In genomic region chr9:33159058-33159759, GRCh38 we compare ENCODE assay signal across 1 cellular context.
TF ChIP-seq lines count a peak whose summit lies in the region.

No MANE protein-coding gene starts in this region.

TF ChIP-seq in K562, 482 proteins besides CTCF, POLR2A, EP300 and RAD21 (continued from another document and continues in another):
- TF ChIP-seq E2F8 (IDR thresholded peaks at IDR 0.05; ENCODE audit: low read depth, partially characterized antibody) (no peak), UBTF (IDR thresholded peaks at IDR 0.05; ENCODE audit: borderline replicate concordance in 1 of 2, low read depth in 2 of 2, low read length in 2 of 2) (no peak), NR2C1 (IDR thresholded peaks at IDR 0.05) (peak; percentile 86), NR2C1 (tag; IDR thresholded peaks at IDR 0.05) (peak; percentile 86; the same call in 1 of the 2 replicates), NFE2 (IDR thresholded peaks at IDR 0.05; ENCODE audit: low read depth) (no peak), RBM25 (IDR thresholded peaks at IDR 0.05; ENCODE audit: low read depth, low read length, severe bottlenecking) (no peak), CBX2 (IDR thresholded peaks at IDR 0.05; ENCODE audit: insufficient read depth, low read length, poor library complexity, severe bottlenecking) (no peak), CHCHD3 (CRISPR knock-in tag; IDR thresholded peaks at IDR 0.05) (no peak), KAT2B (IDR thresholded peaks at IDR 0.05; ENCODE audit: low read depth, low read length) (no peak), NCOA6 (IDR thresholded peaks at IDR 0.05) (no peak), ZSCAN29 (IDR thresholded peaks at IDR 0.05) (no peak), ZNF766 (CRISPR knock-in tag; conservative IDR thresholded peaks at IDR 0.05) (no peak), ZBTB12 (CRISPR knock-in tag; IDR thresholded peaks at IDR 0.05) (peak; percentile 23; the same call in 1 of the 2 replicates), JUND (IDR thresholded peaks at IDR 0.05; ENCODE audit: borderline replicate concordance, low read depth, low read length) (peak; percentile 53), JUND (tag; IDR thresholded peaks at IDR 0.05; ENCODE audit: borderline replicate concordance, low read depth, low read length) (peak; percentile 16; the same call in 1 of the 3 replicates), PATZ1 (CRISPR knock-in tag; IDR thresholded peaks at IDR 0.05; ENCODE audit: borderline replicate concordance) (no peak), YBX1 (IDR thresholded peaks at IDR 0.05) (no peak), ZC3H4 (CRISPR knock-in tag; IDR thresholded peaks at IDR 0.05; ENCODE audit: borderline replicate concordance) (no peak), CHD4 (IDR thresholded peaks at IDR 0.05; ENCODE audit: insufficient read depth, insufficient replicate concordance, low read depth, low read length, poor library complexity, severe bottlenecking) (no peak), MBD1 (CRISPR knock-in tag; IDR thresholded peaks at IDR 0.05) (no peak), ELF1 (tag; IDR thresholded peaks at IDR 0.05) (0 out of 2 replicates have a peak, but pooled peaks have one; percentile 27), PML (IDR thresholded peaks at IDR 0.05; ENCODE audit: low read length) (no peak), PHTF2 (CRISPR knock-in tag; IDR thresholded peaks at IDR 0.05) (no peak), E2F3 (CRISPR knock-in tag; IDR thresholded peaks at IDR 0.05) (no peak), GABPA (tag; conservative IDR thresholded peaks at IDR 0.05; ENCODE audit: low read depth) (0 out of 2 replicates have a peak, but pooled peaks have one; percentile 34), MNT (conservative IDR thresholded peaks at IDR 0.05) (0 out of 4 replicates have a peak, but pooled peaks of 1 of the 2 experiments have one; percentile 27), CREB1 (IDR thresholded peaks at IDR 0.05) (peak; percentile 31; the same call in 1 of the 2 replicates), CREB1 (CRISPR knock-in tag; IDR thresholded peaks at IDR 0.05) (no peak), ZNF695 (CRISPR knock-in tag; IDR thresholded peaks at IDR 0.05) (no peak), ADNP (tag; IDR thresholded peaks at IDR 0.05) (no peak), SMAD1 (IDR thresholded peaks at IDR 0.05; ENCODE audit: low read depth, low read length, partially characterized antibody) (no peak), KHSRP (IDR thresholded peaks at IDR 0.05) (no peak), ZC3H11A (IDR thresholded peaks at IDR 0.05; ENCODE audit: low read depth, low read length) (no peak), SLC30A9 (CRISPR knock-in tag; IDR thresholded peaks at IDR 0.05) (no peak), ZNF75A (CRISPR knock-in tag; IDR thresholded peaks at IDR 0.05) (no peak), THAP7 (CRISPR knock-in tag; IDR thresholded peaks at IDR 0.05) (no peak), TFAM (CRISPR knock-in tag; conservative IDR thresholded peaks at IDR 0.05) (no peak), NCOA2 (IDR thresholded peaks at IDR 0.05; ENCODE audit: partially characterized antibody in 2 of 2) (no peak), NFIC (IDR thresholded peaks at IDR 0.05) (peak; percentile 85), MIER1 (IDR thresholded peaks at IDR 0.05; ENCODE audit: low read depth) (no peak), HMG20B (CRISPR knock-in tag; IDR thresholded peaks at IDR 0.05) (no peak), HDAC2 (IDR thresholded peaks at IDR 0.05) (no peak), MLLT1 (IDR thresholded peaks at IDR 0.05) (peak in 1 of 2 experiments; percentile 66; a peak in 1 of 4 replicates), ATF3 (IDR thresholded peaks at IDR 0.05) (peak; percentile 57; the same call in 1 of the 2 replicates), ATF3 (CRISPR knock-in tag; conservative IDR thresholded peaks at IDR 0.05) (no peak), ZNF197 (CRISPR knock-in tag; IDR thresholded peaks at IDR 0.05; ENCODE audit: low read depth) (no peak), SFPQ (IDR thresholded peaks at IDR 0.05; ENCODE audit: low read depth, low read length) (no peak)
